ENCODE assay signal across 17 cellular contexts in the genomic region with DNA sequence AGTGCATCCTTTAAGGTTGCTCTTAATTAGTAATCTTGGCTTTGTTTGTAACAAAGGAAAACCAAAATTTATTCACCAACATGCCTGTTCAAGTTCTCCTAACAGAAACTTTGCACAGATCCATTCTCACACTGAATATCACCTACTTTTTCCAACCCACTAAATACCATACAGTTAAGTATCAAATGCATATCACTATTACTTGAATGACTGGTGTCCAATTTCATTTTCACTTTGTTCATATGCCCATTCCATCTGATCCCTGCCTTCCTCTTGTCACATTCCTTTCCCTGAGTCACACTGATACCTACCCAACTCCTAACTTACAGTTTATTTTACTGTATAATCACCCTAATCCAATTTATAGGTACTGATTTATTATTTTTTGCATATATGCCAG.
DNase-seq lines count a peak whose midpoint lies in the region; ATAC-seq and TF ChIP-seq lines count a peak whose summit lies in the region.
"Had no signal": no experiment of that assay in that cellular context is flagged by ENCODE, and none has a peak within 500 bp of the region (broad histone marks: within the 10 kb centered on the region; RNA-seq: fewer than 3 reads in every experiment).

No MANE protein-coding gene starts in this region.

- H3K27me3 ChIP-seq in upper lobe of right lung = no peaks in the 10 kb centered on the region
- H3K27me3 ChIP-seq: MG63, neural progenitor cell, SJCRH30 had no signal

- H3K27ac ChIP-seq in upper lobe of right lung = no peak overlapping the region
- H3K27ac ChIP-seq: neural progenitor cell, SJCRH30 had no signal

- DNase-seq in Daoy (ENCODE audit: low read depth) (peak; percentile 58), LHCN-M2 (ENCODE audit: low read depth) (peak; percentile 2), WTC11 (ENCODE audit: low spot score) (no peak), kidney glomerular epithelial cell (lab: John Stamatoyannopoulos, UW) (peak; percentile 2), DMS153 treated with DMSO at 0.1 percent for 48 hours (lab: John Stamatoyannopoulos, UW; ENCODE audit: unreplicated experiment) (no peak), germinal center (ENCODE audit: low spot score) (no peak), upper lobe of right lung (no peak), occipital lobe (lab: John Stamatoyannopoulos, UW) (no peak)
- DNase-seq: aorta; endodermal cell; hippocampal formation; left colon; MG63; NCI-H1694 treated with DMSO at 0.1 percent for 48 hours; stimulated activated CD4-positive, alpha-beta T cell treated with anti-CD3 and anti-CD28 coated beads, Interleukin-12 subunit alpha, Interleukin-12 subunit beta, amount 100 ng/mL, for 4 hours had no signal

- peaks cover 19% of the 10 kb centered on the region for H3K4me1 Mint-ChIP-seq in WTC11
- H3K4me1 Mint-ChIP-seq: endodermal cell had no signal

- H3K27me3 Mint-ChIP-seq in WTC11 (ENCODE audit: low read depth) = no peaks in the 10 kb centered on the region

- no peak overlapping the region for H3K4me3 ChIP-seq in upper lobe of right lung
- H3K4me3 ChIP-seq: MG63, neural progenitor cell, SJCRH30 had no signal

- H3K36me3 ChIP-seq in upper lobe of right lung = no peaks in the 10 kb centered on the region
- H3K36me3 ChIP-seq: MG63, neural progenitor cell, SJCRH30 had no signal

- no peaks in the 10 kb centered on the region; the same call in 1 of the 2 replicates for H3K36me3 Mint-ChIP-seq in WTC11

- ATAC-seq in WTC11 (no peak), upper lobe of right lung (no peak)
- ATAC-seq: left colon had no signal

- H3K9me3 Mint-ChIP-seq in WTC11 = peaks cover 6% of the 10 kb centered on the region
- H3K9me3 Mint-ChIP-seq: endodermal cell, neural progenitor cell had no signal

- intact Hi-C loops in upper lobe of right lung (cut with DNase I) = no loop called here

- CTCF ChIA-PET in WTC11 (lab: Charles Lee) = no interaction called here

- H3K4me1 ChIP-seq in upper lobe of right lung = no peaks in the 10 kb centered on the region
- H3K4me1 ChIP-seq: SJCRH30 had no signal

- no peak for TF ChIP-seq CTCF in WTC11 (IDR thresholded peaks at IDR 0.05)
- no peak for TF ChIP-seq CTCF in upper lobe of right lung (IDR thresholded peaks at IDR 0.05)

- H3K27ac Mint-ChIP-seq in WTC11 = peak overlapping the region; percentile 74; the same call in 1 of the 2 replicates
- H3K27ac Mint-ChIP-seq: endodermal cell, neural progenitor cell had no signal

- POLR2A ChIA-PET in WTC11 (lab: Charles Lee) = no interaction called here

- no peaks in the 10 kb centered on the region for H3K9me3 ChIP-seq in upper lobe of right lung
- H3K9me3 ChIP-seq: MG63, SJCRH30 had no signal

- H3K4me3 Mint-ChIP-seq in WTC11 = no peak overlapping the region
- H3K4me3 Mint-ChIP-seq: endodermal cell, neural progenitor cell had no signal

TF ChIP-seq in WTC11, 78 proteins besides CTCF, POLR2A, EP300 and RAD21:
- no peak for TF ChIP-seq CBFB (CRISPR knock-in tag; IDR thresholded peaks at IDR 0.05; ENCODE audit: low read depth)
- no peak for TF ChIP-seq ZBTB21 (CRISPR knock-in tag; IDR thresholded peaks at IDR 0.05; ENCODE audit: borderline replicate concordance)
- no peak for TF ChIP-seq MLX (CRISPR knock-in tag; IDR thresholded peaks at IDR 0.05)
- no peak for TF ChIP-seq JAZF1 (CRISPR knock-in tag; IDR thresholded peaks at IDR 0.05)
- TF ChIP-seq E2F1 (CRISPR knock-in tag; IDR thresholded peaks at IDR 0.05) = no peak
- TF ChIP-seq E2F5 (CRISPR knock-in tag; IDR thresholded peaks at IDR 0.05) = no peak
- no peak for TF ChIP-seq TCF7 (CRISPR knock-in tag; IDR thresholded peaks at IDR 0.05; ENCODE audit: low read depth)
- no peak for TF ChIP-seq SMAD3 (CRISPR knock-in tag; IDR thresholded peaks at IDR 0.05; ENCODE audit: borderline replicate concordance)
- no peak for TF ChIP-seq USF1 (CRISPR knock-in tag; IDR thresholded peaks at IDR 0.05)
- no peak for TF ChIP-seq ZNF281 (CRISPR knock-in tag; IDR thresholded peaks at IDR 0.05)
- no peak for TF ChIP-seq SP1 (CRISPR knock-in tag; conservative IDR thresholded peaks at IDR 0.05)
- TF ChIP-seq HMGA2 (CRISPR knock-in tag; IDR thresholded peaks at IDR 0.05) = no peak
- TF ChIP-seq, protein P1, sequence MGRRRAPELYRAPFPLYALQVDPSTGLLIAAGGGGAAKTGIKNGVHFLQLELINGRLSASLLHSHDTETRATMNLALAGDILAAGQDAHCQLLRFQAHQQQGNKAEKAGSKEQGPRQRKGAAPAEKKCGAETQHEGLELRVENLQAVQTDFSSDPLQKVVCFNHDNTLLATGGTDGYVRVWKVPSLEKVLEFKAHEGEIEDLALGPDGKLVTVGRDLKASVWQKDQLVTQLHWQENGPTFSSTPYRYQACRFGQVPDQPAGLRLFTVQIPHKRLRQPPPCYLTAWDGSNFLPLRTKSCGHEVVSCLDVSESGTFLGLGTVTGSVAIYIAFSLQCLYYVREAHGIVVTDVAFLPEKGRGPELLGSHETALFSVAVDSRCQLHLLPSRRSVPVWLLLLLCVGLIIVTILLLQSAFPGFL (CRISPR knock-in tag; IDR thresholded peaks at IDR 0.05; ENCODE audit: borderline replicate concordance) = no peak
- TF ChIP-seq ZNF138 (CRISPR knock-in tag; conservative IDR thresholded peaks at IDR 0.05) = no peak
- TF ChIP-seq, protein P2, sequence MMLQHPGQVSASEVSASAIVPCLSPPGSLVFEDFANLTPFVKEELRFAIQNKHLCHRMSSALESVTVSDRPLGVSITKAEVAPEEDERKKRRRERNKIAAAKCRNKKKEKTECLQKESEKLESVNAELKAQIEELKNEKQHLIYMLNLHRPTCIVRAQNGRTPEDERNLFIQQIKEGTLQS (CRISPR knock-in tag; conservative IDR thresholded peaks at IDR 0.05) = no peak

Comparison
In these comparisons a context has a peak if more than half of its experiments do, and no peak if none do; other contexts are left out.
1. DNase-seq: peak in Daoy (single experiment), LHCN-M2 (single experiment) and kidney glomerular epithelial cell (single experiment); none in WTC11 (single experiment), DMS153 treated with DMSO at 0.1 percent for 48 hours (single experiment), germinal center (single experiment), upper lobe of right lung (single experiment) and occipital lobe (single experiment).